In the genomic region with DNA sequence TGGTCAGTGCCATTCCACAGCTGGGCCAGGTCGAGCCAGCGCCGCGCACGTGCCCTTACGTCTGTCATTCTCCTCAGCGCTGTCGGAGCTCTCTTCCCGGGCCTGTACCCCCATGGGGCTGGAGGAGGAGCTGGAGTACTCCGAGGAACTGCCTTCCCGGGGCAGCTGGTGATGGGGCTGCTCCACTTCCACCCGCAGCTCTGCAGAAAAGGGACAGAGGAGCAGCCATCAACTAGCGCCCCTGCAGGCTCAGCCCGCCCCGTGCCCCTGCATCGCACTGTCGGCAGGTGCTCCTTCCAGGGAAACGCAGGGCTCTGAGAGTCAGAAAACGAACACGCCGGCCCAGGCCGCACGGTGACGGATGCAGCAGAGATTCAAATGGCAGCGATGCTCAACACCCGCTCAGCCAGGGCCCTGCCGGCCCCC, we compare ENCODE assay signal across 25 cellular contexts.
"Had no signal": no experiment of that assay in that cellular context is flagged by ENCODE, and none has a peak within 500 bp of the region (broad histone marks: within the 10 kb centered on the region; RNA-seq: fewer than 3 reads in every experiment).

No MANE protein-coding gene starts in this region.

- H3K27me3 Mint-ChIP-seq: activated CD4-positive, alpha-beta memory T cell treated with anti-CD3 and anti-CD28 coated beads for 36 hours; activated CD4-positive, alpha-beta T cell treated with anti-CD3 and anti-CD28 coated beads, Interleukin-2, amount 10 ng/mL, durations not matched to agents 24 days and 14 days; activated naive CD8-positive, alpha-beta T cell; T-helper 17 cell had no signal

- H3K9me3 Mint-ChIP-seq: activated CD4-positive, alpha-beta memory T cell treated with anti-CD3 and anti-CD28 coated beads for 36 hours; activated CD4-positive, alpha-beta T cell treated with anti-CD3 and anti-CD28 coated beads, Interleukin-2, amount 10 ng/mL, durations not matched to agents 24 days and 14 days; activated naive CD4-positive, alpha-beta T cell treated with anti-CD3 and anti-CD28 coated beads for 36 hours; activated T-cell treated with anti-CD3 and anti-CD28 coated beads, Interleukin-2, amount 50 U/mL, for 4 hours; IgD-negative memory B cell; WTC11 had no signal

- DNase-seq: activated CD4-positive, alpha-beta memory T cell treated with anti-CD3 and anti-CD28 coated beads for 36 hours; activated CD4-positive, alpha-beta T cell treated with anti-CD3 and anti-CD28 coated beads, Interleukin-2, amount 10 ng/mL, durations not matched to agents 24 days and 14 days; activated CD4-positive, CD25-positive, alpha-beta regulatory T cell treated with anti-CD3 and anti-CD28 coated beads, Interleukin-2, amount 50 U/mL, for 72 hours; activated CD8-positive, alpha-beta memory T cell treated with anti-CD3 and anti-CD28 coated beads for 24 hours; activated gamma-delta T cell; activated naive CD4-positive, alpha-beta T cell treated with anti-CD3 and anti-CD28 coated beads for 36 hours; activated T-cell treated with anti-CD3 and anti-CD28 coated beads, Interleukin-2, amount 50 U/mL, for 4 hours; brain microvascular endothelial cell; MM.1S; NCI-H1105; NCI-H1436; NCI-H1694 treated with DMSO at 0.1 percent for 48 hours; NCI-H2029 treated with DMSO at 0.1 percent for 48 hours; NCI-H345; NCI-H510A treated with DMSO at 0.1 percent for 48 hours; NCI-H69; NK-92 treated with Interleukin-12 subunit alpha and Interleukin-12 subunit beta, amount 100 ng/mL, for 24 hours; PC-3; SHP77 treated with DMSO at 0.1 percent for 48 hours; T-helper 17 cell; T-helper 9 cell had no signal

- H3K27me3 ChIP-seq: brain microvascular endothelial cell, cardiac muscle cell had no signal

- H3K4me3 ChIP-seq: cardiac muscle cell had no signal

- ATAC-seq: activated T-cell treated with anti-CD3 and anti-CD28 coated beads, Interleukin-2, amount 50 U/mL, for 4 hours; PC-3; T-helper 17 cell; WTC11 had no signal

- H3K36me3 Mint-ChIP-seq: activated naive CD8-positive, alpha-beta T cell had no signal

- H3K27ac Mint-ChIP-seq: activated CD4-positive, alpha-beta memory T cell treated with anti-CD3 and anti-CD28 coated beads for 36 hours; activated CD4-positive, alpha-beta T cell treated with anti-CD3 and anti-CD28 coated beads, Interleukin-2, amount 10 ng/mL, durations not matched to agents 24 days and 14 days; activated naive CD4-positive, alpha-beta T cell treated with anti-CD3 and anti-CD28 coated beads for 36 hours; activated naive CD8-positive, alpha-beta T cell; IgD-negative memory B cell; T-helper 17 cell; WTC11 had no signal

- H3K4me3 Mint-ChIP-seq: activated CD4-positive, alpha-beta memory T cell treated with anti-CD3 and anti-CD28 coated beads for 36 hours; activated CD4-positive, alpha-beta T cell treated with anti-CD3 and anti-CD28 coated beads, Interleukin-2, amount 10 ng/mL, durations not matched to agents 24 days and 14 days; activated naive CD4-positive, alpha-beta T cell treated with anti-CD3 and anti-CD28 coated beads for 36 hours; activated naive CD8-positive, alpha-beta T cell; activated T-cell treated with anti-CD3 and anti-CD28 coated beads, Interleukin-2, amount 50 U/mL, for 4 hours; IgD-negative memory B cell; T-helper 17 cell; WTC11 had no signal

- H3K27ac ChIP-seq: brain microvascular endothelial cell, cardiac muscle cell had no signal

- H3K4me1 Mint-ChIP-seq: activated CD4-positive, alpha-beta T cell treated with anti-CD3 and anti-CD28 coated beads, Interleukin-2, amount 10 ng/mL, durations not matched to agents 24 days and 14 days; WTC11 had no signal
